1 cellular context compared by ENCODE assay signal in the genomic region with DNA sequence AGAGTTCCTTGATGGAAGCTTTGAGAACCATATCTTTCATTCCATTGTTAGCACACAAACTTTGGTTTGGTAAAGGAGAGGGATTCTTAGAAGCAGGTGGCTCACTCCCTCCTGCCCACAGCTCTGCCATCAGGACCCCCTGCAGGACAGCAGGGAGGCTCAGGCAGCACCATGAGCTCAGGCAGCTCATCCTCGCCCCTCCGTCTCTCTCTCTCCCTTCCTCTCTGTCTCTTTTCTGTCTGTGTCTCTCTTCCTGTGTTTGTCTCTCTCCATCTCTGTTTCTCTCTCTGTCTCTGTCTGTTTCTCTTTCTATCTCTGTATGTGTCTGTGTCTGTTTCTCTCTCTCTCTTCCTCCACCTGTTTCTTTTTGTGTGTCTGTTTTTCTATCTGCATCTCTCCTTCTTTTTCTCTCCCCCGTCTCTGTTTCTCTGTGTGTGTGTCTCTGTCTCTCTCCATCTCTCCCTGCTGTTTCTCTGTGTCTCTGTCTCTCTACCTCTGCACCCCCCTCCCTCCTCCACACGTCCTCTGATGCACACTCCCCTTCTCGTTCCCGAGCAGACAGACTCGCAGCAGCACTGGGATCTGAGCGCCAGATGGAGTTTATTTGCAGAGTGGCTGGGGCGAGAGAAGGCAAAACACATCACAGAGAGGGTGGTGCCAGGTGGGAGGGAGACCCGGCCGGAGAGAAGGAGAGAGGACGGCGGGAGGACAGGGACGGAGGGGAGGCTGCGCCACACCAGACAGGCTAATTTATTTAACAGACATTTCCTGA.
TF ChIP-seq lines count a peak whose summit lies in the region.

No MANE protein-coding gene starts in this region.

TF ChIP-seq in HEK293, 187 proteins besides CTCF, POLR2A, EP300 and RAD21 (continued from another document):
- TF ChIP-seq, protein P1, sequence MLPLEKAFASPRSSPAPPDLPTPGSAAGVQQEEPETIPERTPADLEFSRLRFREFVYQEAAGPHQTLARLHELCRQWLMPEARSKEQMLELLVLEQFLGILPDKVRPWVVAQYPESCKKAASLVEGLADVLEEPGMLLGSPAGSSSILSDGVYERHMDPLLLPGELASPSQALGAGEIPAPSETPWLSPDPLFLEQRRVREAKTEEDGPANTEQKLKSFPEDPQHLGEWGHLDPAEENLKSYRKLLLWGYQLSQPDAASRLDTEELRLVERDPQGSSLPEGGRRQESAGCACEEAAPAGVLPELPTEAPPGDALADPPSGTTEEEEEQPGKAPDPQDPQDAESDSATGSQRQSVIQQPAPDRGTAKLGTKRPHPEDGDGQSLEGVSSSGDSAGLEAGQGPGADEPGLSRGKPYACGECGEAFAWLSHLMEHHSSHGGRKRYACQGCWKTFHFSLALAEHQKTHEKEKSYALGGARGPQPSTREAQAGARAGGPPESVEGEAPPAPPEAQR (tag by site-specific recombination; IDR thresholded peaks at IDR 0.05), result 0 out of 2 replicates have a peak, but pooled peaks have one; percentile 69
- TF ChIP-seq YY2 (tag by site-specific recombination; IDR thresholded peaks at IDR 0.05) (no peak), YY1 (tag by site-specific recombination; IDR thresholded peaks at IDR 0.05) (no peak), HOXC10 (CRISPR knock-in tag; IDR thresholded peaks at IDR 0.05) (no peak), ZNF791 (tag by site-specific recombination; IDR thresholded peaks at IDR 0.05) (no peak), ZBTB8A (tag by site-specific recombination; IDR thresholded peaks at IDR 0.05) (no peak), ZNF121 (tag by site-specific recombination; IDR thresholded peaks at IDR 0.05) (no peak), ZBTB1 (tag by site-specific recombination; IDR thresholded peaks at IDR 0.05) (no peak), ZNF114 (tag by site-specific recombination; IDR thresholded peaks at IDR 0.05) (no peak), ZNF366 (tag by site-specific recombination; conservative IDR thresholded peaks at IDR 0.05) (peak; percentile 91), BCL11A (tag by site-specific recombination; IDR thresholded peaks at IDR 0.05; ENCODE audit: low read depth) (no peak), ZNF501 (tag by site-specific recombination; IDR thresholded peaks at IDR 0.05) (no peak), ZNF335 (tag by site-specific recombination; conservative IDR thresholded peaks at IDR 0.05) (peak; percentile 72), ZSCAN23 (tag by site-specific recombination; IDR thresholded peaks at IDR 0.05) (no peak), ZSCAN16 (tag by site-specific recombination; IDR thresholded peaks at IDR 0.05) (no peak)
- TF ChIP-seq, protein P2, sequence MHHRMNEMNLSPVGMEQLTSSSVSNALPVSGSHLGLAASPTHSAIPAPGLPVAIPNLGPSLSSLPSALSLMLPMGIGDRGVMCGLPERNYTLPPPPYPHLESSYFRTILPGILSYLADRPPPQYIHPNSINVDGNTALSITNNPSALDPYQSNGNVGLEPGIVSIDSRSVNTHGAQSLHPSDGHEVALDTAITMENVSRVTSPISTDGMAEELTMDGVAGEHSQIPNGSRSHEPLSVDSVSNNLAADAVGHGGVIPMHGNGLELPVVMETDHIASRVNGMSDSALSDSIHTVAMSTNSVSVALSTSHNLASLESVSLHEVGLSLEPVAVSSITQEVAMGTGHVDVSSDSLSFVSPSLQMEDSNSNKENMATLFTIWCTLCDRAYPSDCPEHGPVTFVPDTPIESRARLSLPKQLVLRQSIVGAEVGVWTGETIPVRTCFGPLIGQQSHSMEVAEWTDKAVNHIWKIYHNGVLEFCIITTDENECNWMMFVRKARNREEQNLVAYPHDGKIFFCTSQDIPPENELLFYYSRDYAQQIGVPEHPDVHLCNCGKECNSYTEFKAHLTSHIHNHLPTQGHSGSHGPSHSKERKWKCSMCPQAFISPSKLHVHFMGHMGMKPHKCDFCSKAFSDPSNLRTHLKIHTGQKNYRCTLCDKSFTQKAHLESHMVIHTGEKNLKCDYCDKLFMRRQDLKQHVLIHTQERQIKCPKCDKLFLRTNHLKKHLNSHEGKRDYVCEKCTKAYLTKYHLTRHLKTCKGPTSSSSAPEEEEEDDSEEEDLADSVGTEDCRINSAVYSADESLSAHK (tag by site-specific recombination; IDR thresholded peaks at IDR 0.05), result peak; percentile 22; the same call in 1 of the 2 replicates
- TF ChIP-seq, protein P3, sequence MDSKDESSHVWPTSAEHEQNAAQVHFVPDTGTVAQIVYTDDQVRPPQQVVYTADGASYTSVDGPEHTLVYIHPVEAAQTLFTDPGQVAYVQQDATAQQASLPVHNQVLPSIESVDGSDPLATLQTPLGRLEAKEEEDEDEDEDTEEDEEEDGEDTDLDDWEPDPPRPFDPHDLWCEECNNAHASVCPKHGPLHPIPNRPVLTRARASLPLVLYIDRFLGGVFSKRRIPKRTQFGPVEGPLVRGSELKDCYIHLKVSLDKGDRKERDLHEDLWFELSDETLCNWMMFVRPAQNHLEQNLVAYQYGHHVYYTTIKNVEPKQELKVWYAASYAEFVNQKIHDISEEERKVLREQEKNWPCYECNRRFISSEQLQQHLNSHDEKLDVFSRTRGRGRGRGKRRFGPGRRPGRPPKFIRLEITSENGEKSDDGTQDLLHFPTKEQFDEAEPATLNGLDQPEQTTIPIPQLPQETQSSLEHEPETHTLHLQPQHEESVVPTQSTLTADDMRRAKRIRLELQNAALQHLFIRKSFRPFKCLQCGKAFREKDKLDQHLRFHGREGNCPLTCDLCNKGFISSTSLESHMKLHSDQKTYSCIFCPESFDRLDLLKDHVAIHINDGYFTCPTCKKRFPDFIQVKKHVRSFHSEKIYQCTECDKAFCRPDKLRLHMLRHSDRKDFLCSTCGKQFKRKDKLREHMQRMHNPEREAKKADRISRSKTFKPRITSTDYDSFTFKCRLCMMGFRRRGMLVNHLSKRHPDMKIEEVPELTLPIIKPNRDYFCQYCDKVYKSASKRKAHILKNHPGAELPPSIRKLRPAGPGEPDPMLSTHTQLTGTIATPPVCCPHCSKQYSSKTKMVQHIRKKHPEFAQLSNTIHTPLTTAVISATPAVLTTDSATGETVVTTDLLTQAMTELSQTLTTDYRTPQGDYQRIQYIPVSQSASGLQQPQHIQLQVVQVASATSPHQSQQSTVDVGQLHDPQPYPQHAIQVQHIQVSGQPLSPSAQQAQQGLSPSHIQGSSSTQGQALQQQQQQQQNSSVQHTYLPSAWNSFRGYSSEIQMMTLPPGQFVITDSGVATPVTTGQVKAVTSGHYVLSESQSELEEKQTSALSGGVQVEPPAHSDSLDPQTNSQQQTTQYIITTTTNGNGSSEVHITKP (tag by site-specific recombination; IDR thresholded peaks at IDR 0.05), result peak; percentile 44; the same call in 1 of the 2 replicates
TF ChIP-seq in HEK293: peak in this region for 19.
